In genomic region chr1:112702067-112702395, GRCh38 we compare ENCODE assay signal across 9 cellular contexts. TPM values are rescaled to one million over a fixed set of nuclear protein-coding genes. Genes with fewer than 3 reads are reported as not detected.
DNase-seq lines count a peak whose midpoint lies in the region; ATAC-seq, FAIRE-seq and TF ChIP-seq lines count a peak whose summit lies in the region.
"Had no signal": no experiment of that assay in that cellular context is flagged by ENCODE, and none has a peak within 500 bp of the region (broad histone marks: within the 10 kb centered on the region; RNA-seq: fewer than 3 reads in every experiment).

No MANE protein-coding gene starts in this region.

- in situ Hi-C loops in HepG2 (cut with HindIII; ENCODE audit: extremely low pct_ligation_motif_present, low pct_unique_long_range_greater_than_20kb): loop anchor here (10.0 to 25.0 kb wide), 2 partner anchors 197 to 335 kb away; partner anchors contain the start of gene WNT2B

- H3K36me3 Mint-ChIP-seq in natural killer cell treated with Interleukin-12 subunit alpha and Interleukin-12 subunit beta and Interleukin-15 and Interleukin-18, amount 100 ng/mL, for 72 hours: peaks cover 9% of the 10 kb centered on the region

- no peak for TF ChIP-seq EP300 in HepG2 (IDR thresholded peaks at IDR 0.05; ENCODE audit: low read depth in 2 of 2, low read length in 2 of 2)
- TF ChIP-seq EP300 in HepG2 (CRISPR knock-in tag; IDR thresholded peaks at IDR 0.05; ENCODE audit: borderline replicate concordance): no peak

- intact Hi-C loops in HepG2 (cut with micrococcal nuclease; ENCODE audit: unreplicated experiment): no loop called here
- intact Hi-C loops in right lobe of liver (cut with DNase I): loop anchor here in 1 of 2 donors (10.0 kb wide), 2 partner anchors 77 to 197 kb away; partner anchors contain the start of gene WNT2B
- intact Hi-C loops in colonic mucosa (cut with DNase I): no loop called here

- no peak overlapping the region for H3K27ac ChIP-seq in HepG2 (ENCODE audit: extremely low read length, insufficient read depth, low read length)
- H3K27ac ChIP-seq in right lobe of liver: peak overlapping the region in 1 of 3 donors; percentile 22
- peak overlapping the region; percentile 65 for H3K27ac ChIP-seq in colonic mucosa

- CTCF ChIA-PET in HepG2 (lab: Yijun Ruan, JAX; ENCODE audit: low intra/inter-chr PET ratio, low total read pairs): no interaction called here

- peak overlapping the region; percentile 64 for H3K4me3 Mint-ChIP-seq in natural killer cell treated with Interleukin-12 subunit alpha and Interleukin-12 subunit beta and Interleukin-15 and Interleukin-18, amount 100 ng/mL, for 72 hours

- H3K36me3 ChIP-seq in HepG2 (replicated peaks in 1 of 2; ENCODE audit: control insufficient read depth in 1 of 2, insufficient read depth in 2 of 2, low read length in 2 of 2): peaks cover 6 to 36% of the 10 kb centered on the region in 2 experiments; a peak in 4 of 5 replicates
- H3K36me3 ChIP-seq in right lobe of liver: peaks cover 0 to 16% (median 0%) of the 10 kb centered on the region in 4 donors
- H3K36me3 ChIP-seq in colonic mucosa: peaks cover 5% of the 10 kb centered on the region

- no peak overlapping the region for H3K9ac ChIP-seq in HepG2 (ENCODE audit: insufficient read depth, low read depth, low read length)
- peak overlapping the region in 1 of 2 donors; percentile 36 for H3K9ac ChIP-seq in colonic mucosa (ENCODE audit: low read depth in 2 of 2, low read length in 2 of 2)

- H3K9me3 Mint-ChIP-seq in natural killer cell treated with Interleukin-12 subunit alpha and Interleukin-12 subunit beta and Interleukin-15 and Interleukin-18, amount 100 ng/mL, for 72 hours: no peaks in the 10 kb centered on the region

- no peak overlapping the region for H3K4me2 ChIP-seq in HepG2 (ENCODE audit: low read depth, low read length)

- H3K27me3 ChIP-seq in HepG2 (ENCODE audit: control insufficient read depth in 1 of 2, insufficient read depth in 2 of 2, low read length in 2 of 2) (peaks cover 0 to 3% of the 10 kb centered on the region in 2 experiments; a peak in 1 of 5 replicates), right lobe of liver (no peaks in the 10 kb centered on the region), colonic mucosa (no peaks in the 10 kb centered on the region)

- peak overlapping the region; percentile 82 to 91 for H3K27ac Mint-ChIP-seq in natural killer cell treated with Interleukin-12 subunit alpha and Interleukin-12 subunit beta and Interleukin-15 and Interleukin-18, amount 100 ng/mL, for 72 hours

- H3K79me2 ChIP-seq in HepG2 (ENCODE audit: insufficient read depth, low read length): peaks cover 22% of the 10 kb centered on the region

- ATAC-seq in HepG2 (no peak), right lobe of liver (no peak), GM19467 (IDR thresholded peaks at IDR 0.05; ENCODE audit: unreplicated experiment) (no peak)
- no peak for ATAC-seq in natural killer cell treated with Interleukin-12 subunit alpha and Interleukin-12 subunit beta and Interleukin-15 and Interleukin-18, amount 100 ng/mL, for 72 hours

- TF ChIP-seq RAD21 in HepG2 (CRISPR knock-in tag; IDR thresholded peaks at IDR 0.05): no peak

- H3K4me1 ChIP-seq in HepG2 (ENCODE audit: insufficient read depth, low read length): peaks cover 82% of the 10 kb centered on the region
- H3K4me1 ChIP-seq in right lobe of liver: peaks cover 4 to 65% (median 36%) of the 10 kb centered on the region in 4 donors
- H3K4me1 ChIP-seq in colonic mucosa: peaks cover 34% of the 10 kb centered on the region

- H4K20me1 ChIP-seq in HepG2 (ENCODE audit: insufficient read depth, low read length): no peaks in the 10 kb centered on the region

- 97% methylated on average over 3 of the region's 3 CpGs for WGBS in HepG2 (ENCODE audit: low lambda C conversion rate)
- 74% methylated on average over 3 of the region's 3 CpGs for WGBS in right lobe of liver (ENCODE audit: insufficient coverage, low coverage, low lambda C conversion rate, missing lambda C conversion rate)

- FAIRE-seq in HepG2 (lab: Jason Lieb, UNC): no peak

- H3K4me3 ChIP-seq in HepG2 (replicated peaks in 1 of 3; ENCODE audit: insufficient read depth in 1 of 3, low read depth in 2 of 3, low read length in 3 of 3) (no peak overlapping the region), right lobe of liver (no peak overlapping the region), colonic mucosa (no peak overlapping the region)

- TF ChIP-seq CTCF in HepG2 (CRISPR knock-in tag; IDR thresholded peaks at IDR 0.05): no peak
- TF ChIP-seq CTCF in right lobe of liver (IDR thresholded peaks at IDR 0.05): no peak
- no peak for TF ChIP-seq CTCF in colonic mucosa (IDR thresholded peaks at IDR 0.05)

- no peak for DNase-seq in HepG2 (ENCODE audit: low spot score)
- no peak for DNase-seq in right lobe of liver
- no peak for DNase-seq in colonic mucosa
- DNase-seq in natural killer cell treated with Interleukin-12 subunit alpha and Interleukin-12 subunit beta and Interleukin-15 and Interleukin-18, amount 100 ng/mL, for 72 hours (ENCODE audit: low spot score): no peak
- DNase-seq in GOT3 (lab: John Stamatoyannopoulos, UW): no peak
- DNase-seq in NCI-H2196 treated with DMSO at 0.1 percent for 48 hours (lab: John Stamatoyannopoulos, UW; ENCODE audit: unreplicated experiment): no peak
- no peak for DNase-seq in D341Med (ENCODE audit: low spot score)
- DNase-seq: DND-41 had no signal

- TF ChIP-seq POLR2A in HepG2 (IDR thresholded peaks at IDR 0.05; ENCODE audit: insufficient read depth in 1 of 2, low read depth in 2 of 2, low read length in 2 of 2) (no peak), right lobe of liver (IDR thresholded peaks at IDR 0.05) (no peak)

- H3K27me3 Mint-ChIP-seq in natural killer cell treated with Interleukin-12 subunit alpha and Interleukin-12 subunit beta and Interleukin-15 and Interleukin-18, amount 100 ng/mL, for 72 hours: no peaks in the 10 kb centered on the region

- no TSS peak for BruUV-seq in HepG2 (replicated peaks; lab: Mats Ljungman, UMichigan)

- POLR2A ChIA-PET in HepG2 (lab: Yijun Ruan, JAX): interaction anchor here (0.7 to 9.2 kb wide), 2 partner anchors 18 to 28 kb away, joined by 4 to 251 read pairs; partner anchors contain the start of gene MOV10

- no peak overlapping the region for H2AFZ ChIP-seq in HepG2 (ENCODE audit: low read length)

- H3K9me3 ChIP-seq in HepG2 (ENCODE audit: low read length) (no peaks in the 10 kb centered on the region), right lobe of liver (no peaks in the 10 kb centered on the region), colonic mucosa (no peaks in the 10 kb centered on the region)

- H3K4me1 Mint-ChIP-seq in natural killer cell treated with Interleukin-12 subunit alpha and Interleukin-12 subunit beta and Interleukin-15 and Interleukin-18, amount 100 ng/mL, for 72 hours (ENCODE audit: low read depth in 2 of 2): peaks cover 69 to 77% of the 10 kb centered on the region in 2 donors

RNA-seq across cellular contexts. Expression of gene RHOC, which starts 4.9 kb away (rescaled TPM):
- 64.3 and 67.4 TPM in 2 replicates for total RNA-seq in HepG2 (2016; rRNA removed; fragmentation: Illumina TruSeq; extraction: Trizol)
- 40.7 and 41.9 TPM in 2 replicates for total RNA-seq in HepG2 (2016; cell fraction: cytosol; rRNA removed; fragmentation: Illumina TruSeq; extraction: Trizol; ENCODE audit: low read depth)
- total RNA-seq in HepG2 (2016; cell fraction: insoluble cytoplasmic fraction; rRNA removed; fragmentation: Illumina TruSeq; extraction: Trizol): 68.8 and 78.0 TPM in 2 replicates
- total RNA-seq in HepG2 (2016; cell fraction: membrane; rRNA removed; fragmentation: Illumina TruSeq; extraction: Trizol): 52.1 and 54.9 TPM in 2 replicates
- total RNA-seq in HepG2 (2016; cell fraction: nucleus; rRNA removed; fragmentation: Illumina TruSeq; extraction: Trizol): 31.5 and 32.7 TPM in 2 replicates
- polyA plus RNA-seq in HepG2 (2011; rRNA removed): 182 and 203 TPM in 2 replicates
- polyA plus RNA-seq in HepG2 (2011; cell fraction: cytosol; rRNA removed): 242 and 267 TPM in 2 replicates
- polyA plus RNA-seq in HepG2 (2011; cell fraction: nucleus; rRNA removed): 113 and 161 TPM in 2 replicates
- polyA plus RNA-seq in HepG2 (2012): 110 and 146 TPM in 2 replicates
- polyA plus RNA-seq in HepG2 (2016; cell fraction: cytosol; fragmentation: Illumina TruSeq; extraction: Trizol; ENCODE audit: low read depth): 46.2 and 50.8 TPM in 2 replicates
- polyA plus RNA-seq in HepG2 (2016; cell fraction: insoluble cytoplasmic fraction; fragmentation: Illumina TruSeq; extraction: Trizol; ENCODE audit: low read depth): 85.4 and 98.1 TPM in 2 replicates
- polyA plus RNA-seq in HepG2 (2016; cell fraction: membrane; fragmentation: Illumina TruSeq; extraction: Trizol; ENCODE audit: low read depth): 52.0 and 55.8 TPM in 2 replicates
- polyA plus RNA-seq in HepG2 (2016; cell fraction: nucleus; fragmentation: Illumina TruSeq; extraction: Trizol; ENCODE audit: insufficient read depth, low read depth): 65.0 and 66.7 TPM in 2 replicates
- polyA minus RNA-seq in HepG2 (2011; rRNA and poly(A)+ RNA removed; ENCODE audit: low replicate concordance): 93.1 and 215 TPM in 2 replicates
- polyA minus RNA-seq in HepG2 (2011; cell fraction: cytosol; rRNA and poly(A)+ RNA removed): 55.3 and 74.0 TPM in 2 replicates
- 47.8 and 64.6 TPM in 2 replicates for polyA minus RNA-seq in HepG2 (2011; cell fraction: nucleus; rRNA and poly(A)+ RNA removed)
- total RNA-seq in right lobe of liver: 100 to 1,000 TPM in 3 of 6 experiments, 10 to 100 TPM in 3; 47.9 to 207 (median 107) TPM
- 100 to 1,000 TPM; 327 to 451 TPM for total RNA-seq in colonic mucosa
- 100 to 1,000 TPM in 1 of 2 donors, 10 to 100 TPM in 1; 77.2 to 132 TPM for total RNA-seq in natural killer cell treated with Interleukin-12 subunit alpha and Interleukin-12 subunit beta and Interleukin-15 and Interleukin-18, amount 100 ng/mL, for 72 hours

RNA-seq across cellular contexts. Expression of gene PPM1J, which starts 13.1 kb away (rescaled TPM):
- total RNA-seq in HepG2 (2016; rRNA removed; fragmentation: Illumina TruSeq; extraction: Trizol) (0.07 TPM in 1 of 2 replicates, not detected in the other), right lobe of liver (1 to 10 TPM in 1 of 6 experiments, under 1 TPM in 5; 0.15 to 1.2 (median 0.40) TPM), colonic mucosa (1 to 10 TPM in 1 of 2 donors, under 1 TPM in 1; 0.80 to 1.0 TPM)
- total RNA-seq in HepG2 (2016; cell fraction: cytosol; rRNA removed; fragmentation: Illumina TruSeq; extraction: Trizol; ENCODE audit: low read depth): not detected in 2 replicates
- 0.09 and 0.11 TPM in 2 replicates for total RNA-seq in HepG2 (2016; cell fraction: insoluble cytoplasmic fraction; rRNA removed; fragmentation: Illumina TruSeq; extraction: Trizol)
- total RNA-seq in HepG2 (2016; cell fraction: membrane; rRNA removed; fragmentation: Illumina TruSeq; extraction: Trizol): 0.12 TPM in 1 of 2 replicates, not detected in the other
- total RNA-seq in HepG2 (2016; cell fraction: nucleus; rRNA removed; fragmentation: Illumina TruSeq; extraction: Trizol): not detected in 2 replicates
- polyA plus RNA-seq in HepG2 (2011; rRNA removed): 0.22 and 0.50 TPM in 2 replicates
- polyA plus RNA-seq in HepG2 (2011; cell fraction: cytosol; rRNA removed): 0.36 and 0.40 TPM in 2 replicates
- 1.2 TPM in 2 replicates for polyA plus RNA-seq in HepG2 (2011; cell fraction: nucleus; rRNA removed)
- 0.32 and 0.37 TPM in 2 replicates for polyA plus RNA-seq in HepG2 (2012)
- not detected in 2 replicates for polyA plus RNA-seq in HepG2 (2016; cell fraction: cytosol; fragmentation: Illumina TruSeq; extraction: Trizol; ENCODE audit: low read depth)
- not detected in 2 replicates for polyA plus RNA-seq in HepG2 (2016; cell fraction: insoluble cytoplasmic fraction; fragmentation: Illumina TruSeq; extraction: Trizol; ENCODE audit: low read depth)
- 0.09 TPM in 1 of 2 replicates, not detected in the other for polyA plus RNA-seq in HepG2 (2016; cell fraction: membrane; fragmentation: Illumina TruSeq; extraction: Trizol; ENCODE audit: low read depth)
- polyA plus RNA-seq in HepG2 (2016; cell fraction: nucleus; fragmentation: Illumina TruSeq; extraction: Trizol; ENCODE audit: insufficient read depth, low read depth): not detected in 2 replicates
- polyA minus RNA-seq in HepG2 (2011; rRNA and poly(A)+ RNA removed; ENCODE audit: low replicate concordance): 0.30 and 0.49 TPM in 2 replicates
- not detected in 2 replicates for polyA minus RNA-seq in HepG2 (2011; cell fraction: cytosol; rRNA and poly(A)+ RNA removed)
- polyA minus RNA-seq in HepG2 (2011; cell fraction: nucleus; rRNA and poly(A)+ RNA removed): not detected in 2 replicates
- total RNA-seq in natural killer cell treated with Interleukin-12 subunit alpha and Interleukin-12 subunit beta and Interleukin-15 and Interleukin-18, amount 100 ng/mL, for 72 hours: not detected

RNA-seq across cellular contexts. Expression of gene MOV10, which starts 27.6 kb away (rescaled TPM):
- total RNA-seq in HepG2 (2016; rRNA removed; fragmentation: Illumina TruSeq; extraction: Trizol): 38.0 and 56.4 TPM in 2 replicates
- 8.9 and 12.9 TPM in 2 replicates for total RNA-seq in HepG2 (2016; cell fraction: cytosol; rRNA removed; fragmentation: Illumina TruSeq; extraction: Trizol; ENCODE audit: low read depth)
- 38.3 and 56.0 TPM in 2 replicates for total RNA-seq in HepG2 (2016; cell fraction: insoluble cytoplasmic fraction; rRNA removed; fragmentation: Illumina TruSeq; extraction: Trizol)
- total RNA-seq in HepG2 (2016; cell fraction: membrane; rRNA removed; fragmentation: Illumina TruSeq; extraction: Trizol): 16.5 and 18.1 TPM in 2 replicates
- 73.8 and 86.8 TPM in 2 replicates for total RNA-seq in HepG2 (2016; cell fraction: nucleus; rRNA removed; fragmentation: Illumina TruSeq; extraction: Trizol)
- polyA plus RNA-seq in HepG2 (2011; rRNA removed): 58.2 and 70.6 TPM in 2 replicates
- 29.1 and 29.4 TPM in 2 replicates for polyA plus RNA-seq in HepG2 (2011; cell fraction: cytosol; rRNA removed)
- 312 and 401 TPM in 2 replicates for polyA plus RNA-seq in HepG2 (2011; cell fraction: nucleus; rRNA removed)
- 49.6 and 55.9 TPM in 2 replicates for polyA plus RNA-seq in HepG2 (2012)
- polyA plus RNA-seq in HepG2 (2016; cell fraction: cytosol; fragmentation: Illumina TruSeq; extraction: Trizol; ENCODE audit: low read depth): 11.5 and 13.4 TPM in 2 replicates
- polyA plus RNA-seq in HepG2 (2016; cell fraction: insoluble cytoplasmic fraction; fragmentation: Illumina TruSeq; extraction: Trizol; ENCODE audit: low read depth): 53.0 and 64.1 TPM in 2 replicates
- 20.2 and 20.9 TPM in 2 replicates for polyA plus RNA-seq in HepG2 (2016; cell fraction: membrane; fragmentation: Illumina TruSeq; extraction: Trizol; ENCODE audit: low read depth)
- 253 and 261 TPM in 2 replicates for polyA plus RNA-seq in HepG2 (2016; cell fraction: nucleus; fragmentation: Illumina TruSeq; extraction: Trizol; ENCODE audit: insufficient read depth, low read depth)
- 73.5 and 79.2 TPM in 2 replicates for polyA minus RNA-seq in HepG2 (2011; rRNA and poly(A)+ RNA removed; ENCODE audit: low replicate concordance)
- polyA minus RNA-seq in HepG2 (2011; cell fraction: cytosol; rRNA and poly(A)+ RNA removed): 22.2 and 39.1 TPM in 2 replicates
- polyA minus RNA-seq in HepG2 (2011; cell fraction: nucleus; rRNA and poly(A)+ RNA removed): 92.0 and 96.2 TPM in 2 replicates
- 10 to 100 TPM; 32.3 to 55.8 (median 46.2) TPM for total RNA-seq in right lobe of liver
- 10 to 100 TPM; 61.6 to 62.7 TPM for total RNA-seq in colonic mucosa
- total RNA-seq in natural killer cell treated with Interleukin-12 subunit alpha and Interleukin-12 subunit beta and Interleukin-15 and Interleukin-18, amount 100 ng/mL, for 72 hours: 10 to 100 TPM; 71.0 to 78.0 TPM
